In the genomic region with DNA sequence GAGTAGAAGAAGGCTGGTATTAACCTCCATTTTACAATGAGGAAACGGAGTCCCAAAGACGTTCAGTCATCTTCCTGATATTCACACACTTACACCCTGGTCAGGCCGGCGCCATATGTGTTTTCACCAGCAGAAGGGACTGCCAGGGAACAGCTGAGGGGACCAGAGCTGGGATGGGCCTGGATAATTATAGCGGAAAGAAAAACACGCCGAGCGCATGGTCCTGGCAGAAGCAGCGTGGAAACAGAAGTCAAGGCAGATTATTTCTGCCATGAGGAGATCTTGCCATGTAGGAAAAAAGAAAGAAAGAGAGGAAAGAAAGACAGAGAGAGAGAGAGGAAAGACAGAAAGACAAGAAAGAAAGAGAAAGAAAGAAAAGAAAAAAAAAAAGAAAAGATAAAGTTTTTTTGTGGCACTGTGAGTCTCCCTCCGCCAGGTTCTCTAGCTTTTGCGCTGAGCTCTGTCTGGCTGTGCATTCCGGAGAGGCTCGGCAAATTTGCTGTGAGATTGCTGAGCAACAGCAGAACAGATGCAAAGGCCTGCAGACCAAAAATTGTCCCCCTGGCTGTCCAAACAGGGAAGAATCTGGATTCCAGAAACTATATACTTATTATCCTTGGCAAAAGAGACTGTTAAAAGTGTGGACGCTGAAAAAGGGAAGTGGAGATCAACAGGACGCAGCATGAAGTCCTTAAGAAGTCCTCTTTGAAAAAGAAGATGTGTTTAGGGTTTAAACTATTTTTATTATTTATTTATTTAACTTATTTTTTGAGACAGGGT, we compare ENCODE assay signal across 8 cellular contexts. TPM values are rescaled to one million over a fixed set of nuclear protein-coding genes. Genes with fewer than 3 reads are reported as not detected.
DNase-seq lines count a peak whose midpoint lies in the region; ATAC-seq, FAIRE-seq and TF ChIP-seq lines count a peak whose summit lies in the region.

No MANE protein-coding gene starts in this region.

- H3K27ac Mint-ChIP-seq in osteocyte (ENCODE audit: unreplicated experiment) = peak overlapping the region; percentile 99

- H3K79me2 ChIP-seq in H1 (ENCODE audit: control insufficient read depth in 1 of 2, insufficient read depth in 2 of 2, low read length in 2 of 2) = peaks cover 0 to 6% of the 10 kb centered on the region in 2 experiments; a peak in 1 of 4 replicates

- H3K79me1 ChIP-seq in H1 (ENCODE audit: low read depth, low read length) = peaks cover 2% of the 10 kb centered on the region; the same call in 1 of the 2 replicates

- H3K27ac ChIP-seq in Panc1 (ENCODE audit: low read length) = peak overlapping the region; percentile 96
- no peak overlapping the region for H3K27ac ChIP-seq in H1 (ENCODE audit: low read depth, low read length)

- POLR2A ChIA-PET in Panc1 (lab: Charles Lee) (no interaction called here), H1 (lab: Charles Lee; ENCODE audit: partially characterized antibody) (interaction anchor here (2.5 to 6.8 kb wide), 2 partner anchors 14 kb away, joined by 11 to 94 read pairs; no protein-coding TSS in a partner anchor)

- peak overlapping the region; percentile 22 for H3K4ac ChIP-seq in H1 (replicated peaks; ENCODE audit: insufficient read length, low read depth, low read length)

- 88% methylated on average over 15 of the region's 15 CpGs; no CpG with 5 or more reads in 1 of the 2 experiments for WGBS in H1 (ENCODE audit: extremely low coverage in 1 of 2, insufficient coverage in 1 of 2, insufficient read length in 1 of 2, insufficient replicate concordance in 2 of 2, low coverage in 1 of 2, low lambda C conversion rate in 2 of 2, missing lambda C conversion rate in 1 of 2), 2 experiments

- H3K9me3 ChIP-seq in Panc1 (ENCODE audit: control insufficient read depth, insufficient read depth, low read depth, low read length) = no peaks in the 10 kb centered on the region
- no peaks in the 10 kb centered on the region for H3K9me3 ChIP-seq in H1 (ENCODE audit: insufficient read depth in 2 of 2, low read depth in 1 of 2, low read length in 1 of 2)

- peaks cover 10% of the 10 kb centered on the region for H3K23me2 ChIP-seq in H1 (ENCODE audit: low read depth, low read length)

- no peak overlapping the region for H2BK120ac ChIP-seq in H1 (replicated peaks; ENCODE audit: low read depth, low read length)

- no peak for TF ChIP-seq CTCF in Panc1 (IDR thresholded peaks at IDR 0.05)
- no peak for TF ChIP-seq CTCF in H1 (IDR thresholded peaks at IDR 0.05; ENCODE audit: control extremely low read depth in 1 of 3, insufficient read depth in 1 of 3, low read depth in 1 of 3, low read length in 3 of 3)
- TF ChIP-seq CTCF in osteocyte (IDR thresholded peaks at IDR 0.05) = no peak

- H3K4me3 Mint-ChIP-seq in osteocyte (ENCODE audit: unreplicated experiment) = peak overlapping the region; percentile 93

- no peak overlapping the region for H2AK5ac ChIP-seq in H1 (ENCODE audit: low read depth, low read length)

- H2BK15ac ChIP-seq in H1 (ENCODE audit: low read length) = peak overlapping the region; percentile 65

- no peak overlapping the region for H4K91ac ChIP-seq in H1 (replicated peaks; ENCODE audit: insufficient read length, low read length)

- H2BK20ac ChIP-seq in H1 (ENCODE audit: low read length) = no peak overlapping the region

- TSS peak; percentile 97 for BruUV-seq in Panc1 (replicated peaks; lab: Mats Ljungman, UMichigan)

- H4K20me1 ChIP-seq in H1 (replicated peaks in 1 of 2; ENCODE audit: control insufficient read depth in 1 of 2, insufficient read depth in 2 of 2, low read length in 2 of 2) = peaks cover 0 to 1% of the 10 kb centered on the region in 2 experiments

- no peaks in the 10 kb centered on the region for H3K9me3 Mint-ChIP-seq in osteocyte (ENCODE audit: unreplicated experiment)

- no peak for TF ChIP-seq RAD21 in H1 (IDR thresholded peaks at IDR 0.05 in 1 of 2, conservative IDR thresholded peaks at IDR 0.05 in 1 of 2; ENCODE audit: low read depth in 2 of 2, low read length in 2 of 2)

- H3K27me3 Mint-ChIP-seq in osteocyte (ENCODE audit: unreplicated experiment) = no peaks in the 10 kb centered on the region

- peak overlapping the region; percentile 75 for H3K18ac ChIP-seq in H1 (ENCODE audit: extremely low read depth, low read length)

- no peaks in the 10 kb centered on the region for H3K27me3 ChIP-seq in Panc1 (ENCODE audit: control insufficient read depth, insufficient read depth, low read length)
- H3K27me3 ChIP-seq in H1 (replicated peaks in 1 of 4; ENCODE audit: control insufficient read depth in 3 of 4, extremely low read depth in 1 of 4, insufficient read depth in 3 of 4, low read length in 3 of 4) = peaks cover 0 to 2% (median 0%) of the 10 kb centered on the region in 4 experiments; a peak in 2 of 7 replicates

- H2AFZ ChIP-seq in H1 (ENCODE audit: low read length) = peak overlapping the region; percentile 65; the same call in 1 of the 2 replicates

- H3K36me3 Mint-ChIP-seq in osteocyte (ENCODE audit: unreplicated experiment) = no peaks in the 10 kb centered on the region

- H3K4me1 ChIP-seq in Panc1 (ENCODE audit: control insufficient read depth, insufficient read depth, low read length) (peaks cover 24% of the 10 kb centered on the region), H1 (replicated peaks in 1 of 4; ENCODE audit: control insufficient read depth in 3 of 4, insufficient read depth in 4 of 4, low read length in 3 of 4) (peaks cover 7 to 18% (median 10%) of the 10 kb centered on the region in 4 experiments)

- H3K4me1 Mint-ChIP-seq in osteocyte (ENCODE audit: unreplicated experiment) = peaks cover 41% of the 10 kb centered on the region

- peak overlapping the region; percentile 40; the same call in 1 of the 2 replicates for H4K8ac ChIP-seq in H1 (ENCODE audit: extremely low read depth, insufficient read depth, low read length)

- H2BK5ac ChIP-seq in H1 (ENCODE audit: low read depth, low read length) = peak overlapping the region; percentile 47; the same call in 1 of the 2 replicates

- DNase-seq in NCI-H1092 treated with DMSO at 0.1 percent for 48 hours (lab: John Stamatoyannopoulos, UW) (peak; percentile 63), NCI-H1092 (lab: John Stamatoyannopoulos, UW) (no peak), Panc1 (ENCODE audit: low read depth, low spot score) (no peak), H1 (ENCODE audit: low read depth in 1 of 2, low spot score in 2 of 2) (no peak), osteocyte (ENCODE audit: extremely low spot score, unreplicated experiment) (no peak), NCI-H345 treated with DMSO at 0.1 percent for 48 hours (lab: John Stamatoyannopoulos, UW; ENCODE audit: unreplicated experiment) (no peak), NCI-H2196 treated with DMSO at 0.1 percent for 48 hours (lab: John Stamatoyannopoulos, UW; ENCODE audit: unreplicated experiment) (no peak)
- DNase-seq in activated effector memory CD4-positive, alpha-beta T cell treated with anti-CD3 and anti-CD28 coated beads, Interleukin-2, amount 50 U/mL, for 16 hours = no peak

- H3K9ac ChIP-seq in H1 (replicated peaks in 1 of 4; ENCODE audit: extremely low read depth in 1 of 4, low read depth in 3 of 4, low read length in 3 of 4) = peak overlapping the region in 1 of 4 experiments; percentile 38; a peak in 2 of 7 replicates

- FAIRE-seq in H1 (lab: Jason Lieb, UNC) = no peak

- peak overlapping the region; percentile 45; the same call in 1 of the 2 replicates for H2BK12ac ChIP-seq in H1 (ENCODE audit: low read depth, low read length)

- H3K36me3 ChIP-seq in Panc1 (ENCODE audit: control insufficient read depth, insufficient read depth, low read length) (peaks cover 3% of the 10 kb centered on the region; the same call in 1 of the 2 replicates), H1 (ENCODE audit: control insufficient read depth in 2 of 4, insufficient read depth in 4 of 4, low read length in 3 of 4) (peaks cover 0 to 22% (median 2%) of the 10 kb centered on the region in 4 experiments; a peak in 4 of 8 replicates)

- TF ChIP-seq POLR2A in H1 (IDR thresholded peaks at IDR 0.05; ENCODE audit: control extremely low read depth in 1 of 2, low read depth in 2 of 2, low read length in 2 of 2) = no peak

- CTCF ChIA-PET in Panc1 (lab: Charles Lee) (no interaction called here), H1 (lab: Charles Lee; ENCODE audit: partially characterized antibody) (interaction anchor here (1.1 kb wide), 1 partner anchor 13 kb away, joined by 3 read pairs; no protein-coding TSS in a partner anchor)

- peak overlapping the region; percentile 86 to 100 for H3K4me2 ChIP-seq in H1 (ENCODE audit: insufficient read depth in 1 of 2, low read depth in 2 of 2, low read length in 2 of 2)

- no peak for ATAC-seq in Panc1

- no peak overlapping the region for H3K23ac ChIP-seq in H1 (ENCODE audit: insufficient read length)

- H3K56ac ChIP-seq in H1 (replicated peaks; ENCODE audit: insufficient read length, low read depth, low read length) = peak overlapping the region; percentile 65

- intact Hi-C loops in Panc1 (cut with micrococcal nuclease; ENCODE audit: unreplicated experiment) = no loop called here

- no peak for TF ChIP-seq EP300 in H1 (IDR thresholded peaks at IDR 0.05; ENCODE audit: borderline replicate concordance in 1 of 2, low read depth in 2 of 2, low read length in 2 of 2)

- peak overlapping the region; percentile 8 for H4K5ac ChIP-seq in H1 (ENCODE audit: insufficient read length, low read depth, low read length)

- in situ Hi-C loops in Panc1 (cut with HindIII; ENCODE audit: low pct_unique_long_range_greater_than_20kb, low sequenced_read_pairs) = no loop called here

- no peak overlapping the region for H3K14ac ChIP-seq in H1 (ENCODE audit: insufficient read length)

- H3K4me3 ChIP-seq in Panc1 (ENCODE audit: low read depth in 2 of 2, low read length in 2 of 2) = peak overlapping the region; percentile 69 to 85
- H3K4me3 ChIP-seq in H1 (ENCODE audit: extremely low read depth in 1 of 4, insufficient read depth in 2 of 4, low read depth in 3 of 4, low read length in 4 of 4) = peak overlapping the region in 2 of 4 experiments; percentile 14 to 81; a peak in 5 of 8 replicates

RNA-seq across cellular contexts. Expression of gene UCP2, which starts 1.3 kb away (rescaled TPM):
- total RNA-seq in Panc1 (2021; ENCODE audit: unreplicated experiment) (68.8 TPM), osteocyte (26.4 and 31.8 TPM in 2 replicates)
- 62.6 TPM for polyA plus RNA-seq in Panc1 (2012; ENCODE audit: insufficient read length)
- total RNA-seq in H1 (2021; fragmentation: NEBNext Ultra II Directional; extraction: Animal tissue kit (Norgen Biotek cat#: 25700)) = 39.8 and 46.2 TPM in 2 replicates
- polyA plus RNA-seq in H1 (2011; rRNA removed) = 55.2 and 79.1 TPM in 2 replicates
- polyA plus RNA-seq in H1 (2011; cell fraction: cytosol; rRNA removed) = 42.6 TPM
- polyA plus RNA-seq in H1 (2011; cell fraction: nucleus; rRNA removed) = 42.7 TPM
- polyA plus RNA-seq in H1 (2012, experiment 1 of 2) = 28.1 to 49.5 TPM (median 39.5 TPM) in 4 replicates
- 31.0 TPM for polyA plus RNA-seq in H1 (2012, experiment 2 of 2)
- polyA plus RNA-seq in H1 (2013, experiment 1 of 2) = 31.3 TPM
- polyA plus RNA-seq in H1 (2013, experiment 2 of 2) = 31.0 TPM
- polyA minus RNA-seq in H1 (2011; rRNA and poly(A)+ RNA removed) = 52.7 and 73.3 TPM in 2 replicates
- 54.7 TPM for polyA minus RNA-seq in H1 (2011; cell fraction: cytosol; rRNA and poly(A)+ RNA removed)
- 53.6 TPM for polyA minus RNA-seq in H1 (2011; cell fraction: nucleus; rRNA and poly(A)+ RNA removed)

RNA-seq across cellular contexts. Expression of gene UCP3, which starts 24.9 kb away (rescaled TPM):
- total RNA-seq in Panc1 (2021; ENCODE audit: unreplicated experiment) (0.46 TPM), osteocyte (1.0 and 1.8 TPM in 2 replicates)
- polyA plus RNA-seq in Panc1 (2012; ENCODE audit: insufficient read length) = 0.50 TPM
- 0.92 and 1.3 TPM in 2 replicates for total RNA-seq in H1 (2021; fragmentation: NEBNext Ultra II Directional; extraction: Animal tissue kit (Norgen Biotek cat#: 25700))
- 0.67 and 0.85 TPM in 2 replicates for polyA plus RNA-seq in H1 (2011; rRNA removed)
- 0.80 TPM for polyA plus RNA-seq in H1 (2011; cell fraction: cytosol; rRNA removed)
- 5.5 TPM for polyA plus RNA-seq in H1 (2011; cell fraction: nucleus; rRNA removed)
- 0.59 to 2.2 TPM (median 1.1 TPM) in 4 replicates for polyA plus RNA-seq in H1 (2012, experiment 1 of 2)
- 0.12 TPM for polyA plus RNA-seq in H1 (2012, experiment 2 of 2)
- polyA plus RNA-seq in H1 (2013, experiment 1 of 2) = 0.65 TPM
- 0.57 TPM for polyA plus RNA-seq in H1 (2013, experiment 2 of 2)
- 1.0 and 1.4 TPM in 2 replicates for polyA minus RNA-seq in H1 (2011; rRNA and poly(A)+ RNA removed)
- not detected for polyA minus RNA-seq in H1 (2011; cell fraction: cytosol; rRNA and poly(A)+ RNA removed)
- polyA minus RNA-seq in H1 (2011; cell fraction: nucleus; rRNA and poly(A)+ RNA removed) = 3.5 TPM

RNA-seq across cellular contexts. Expression of gene DNAJB13, which starts 33.1 kb away (rescaled TPM):
- total RNA-seq in Panc1 (2021; ENCODE audit: unreplicated experiment) (not detected), osteocyte (not detected in 2 replicates)
- not detected for polyA plus RNA-seq in Panc1 (2012; ENCODE audit: insufficient read length)
- 0.54 TPM in 1 of 2 replicates, not detected in the other for total RNA-seq in H1 (2021; fragmentation: NEBNext Ultra II Directional; extraction: Animal tissue kit (Norgen Biotek cat#: 25700))
- 0.05 and 0.27 TPM in 2 replicates for polyA plus RNA-seq in H1 (2011; rRNA removed)
- 0.32 TPM for polyA plus RNA-seq in H1 (2011; cell fraction: cytosol; rRNA removed)
- polyA plus RNA-seq in H1 (2011; cell fraction: nucleus; rRNA removed) = 1.0 TPM
- 0.32 to 0.90 TPM (median 0.56 TPM) in 4 replicates for polyA plus RNA-seq in H1 (2012, experiment 1 of 2)
- not detected for polyA plus RNA-seq in H1 (2012, experiment 2 of 2)
- polyA plus RNA-seq in H1 (2013, experiment 1 of 2) = 0.08 TPM
- polyA plus RNA-seq in H1 (2013, experiment 2 of 2) = 0.09 TPM
- not detected in 2 replicates for polyA minus RNA-seq in H1 (2011; rRNA and poly(A)+ RNA removed)
- not detected for polyA minus RNA-seq in H1 (2011; cell fraction: cytosol; rRNA and poly(A)+ RNA removed)
- 0.50 TPM for polyA minus RNA-seq in H1 (2011; cell fraction: nucleus; rRNA and poly(A)+ RNA removed)
